Comparison of ENCODE assay signal across 8 cellular contexts in genomic region chr10:68598978-68599753, GRCh38.
DNase-seq lines count a peak whose midpoint lies in the region; ATAC-seq and TF ChIP-seq lines count a peak whose summit lies in the region.

No MANE protein-coding gene starts in this region.

- peak overlapping the region; percentile 15 for H3K9ac ChIP-seq in muscle layer of colon (ENCODE audit: low read length)

- H3K36me3 ChIP-seq in muscle layer of colon (ENCODE audit: insufficient read depth, low read length): no peaks in the 10 kb centered on the region

- ATAC-seq in HG02678 (IDR thresholded peaks at IDR 0.05; ENCODE audit: unreplicated experiment): no peak
- no peak for ATAC-seq in HG03521 (IDR thresholded peaks at IDR 0.05; ENCODE audit: unreplicated experiment)

- peaks cover 31% of the 10 kb centered on the region for H3K4me1 ChIP-seq in muscle layer of colon (ENCODE audit: insufficient read depth, low read length)

- no peaks in the 10 kb centered on the region for H3K9me3 ChIP-seq in muscle layer of colon (ENCODE audit: low read length)

- H3K27me3 ChIP-seq in muscle layer of colon (ENCODE audit: control insufficient read depth in 1 of 2, insufficient read depth in 2 of 2, low read length in 2 of 2): no peaks in the 10 kb centered on the region

- H3K27ac ChIP-seq in muscle layer of colon (ENCODE audit: low read depth, low read length): peak overlapping the region; percentile 83

- DNase-seq in DMS153 (lab: John Stamatoyannopoulos, UW) (peak; percentile 13), DMS153 treated with DMSO at 0.1 percent for 48 hours (lab: John Stamatoyannopoulos, UW; ENCODE audit: unreplicated experiment) (no peak), NCI-H774 (lab: John Stamatoyannopoulos, UW) (peak; percentile 66), epithelial cell of esophagus (ENCODE audit: low read depth) (peak; percentile 36), GF-D8 (lab: John Stamatoyannopoulos, UW) (no peak)

- H3K4me3 ChIP-seq in epithelial cell of esophagus (ENCODE audit: low read length): peak overlapping the region; percentile 50
- H3K4me3 ChIP-seq in muscle layer of colon (ENCODE audit: low read depth in 1 of 2, low read length in 2 of 2): peak overlapping the region; percentile 44 to 72

- TF ChIP-seq CTCF in epithelial cell of esophagus (IDR thresholded peaks at IDR 0.05; ENCODE audit: insufficient read depth, low read depth, low read length, missing control alignments): no peak

Comparison
In these comparisons a context has a peak if more than half of its experiments do, and no peak if none do; other contexts are left out.
1. DNase-seq: peak in DMS153 (single experiment), NCI-H774 (single experiment) and epithelial cell of esophagus (single experiment); none in DMS153 treated with DMSO at 0.1 percent for 48 hours (single experiment) and GF-D8 (single experiment).